8 cellular contexts compared by ENCODE assay signal in genomic region chr7:108569381-108570145, GRCh38. TPM values are rescaled to one million over a fixed set of nuclear protein-coding genes. Genes with fewer than 3 reads are reported as not detected.
A peak's percentile ranks its signal among the peaks of the same experiment; 100 is the strongest.
DNase-seq lines count a peak whose midpoint lies in the region; ATAC-seq, FAIRE-seq and TF ChIP-seq lines count a peak whose summit lies in the region.

TSS of gene DNAJB9 (plus strand) at chr7:108569874. CDS start at chr7:108571727, 1,853 bp downstream.
TSS of gene THAP5 (minus strand) at chr7:108569706. CDS start at chr7:108569569, 137 bp downstream.

- H3K27me3 ChIP-seq in WERI-Rb-1 (ENCODE audit: insufficient read depth, low read depth, severe bottlenecking), result no peaks in the 10 kb centered on the region
- no peaks in the 10 kb centered on the region for H3K27me3 ChIP-seq in bronchial epithelial cell (ENCODE audit: control insufficient read depth, insufficient read depth, low read length)
- H3K27me3 ChIP-seq in iPS-20b (ENCODE audit: insufficient read depth, low read length), result no peaks in the 10 kb centered on the region

- peak within 1 kb of the TSS; percentile 85 for H3K4me3 ChIP-seq in WERI-Rb-1 (ENCODE audit: low read depth, low read length)
- peak within 1 kb of the TSS; percentile 86 for H3K4me3 ChIP-seq in bronchial epithelial cell (ENCODE audit: low read depth, low read length)
- H3K4me3 ChIP-seq in iPS-20b (ENCODE audit: low read length), result peak within 1 kb of the TSS; percentile 94
- H3K4me3 ChIP-seq in skin epidermis, result peak within 1 kb of the TSS; percentile 60 to 97 (median 85)

- FAIRE-seq in bronchial epithelial cell (lab: Jason Lieb, UNC), result no peak

- peaks cover 15% of the 10 kb centered on the region for H3K4me1 ChIP-seq in iPS-20b (ENCODE audit: insufficient read depth, low read length)

- DNase-seq in ACHN (peak; percentile 100), NCI-H2227 (lab: John Stamatoyannopoulos, UW; ENCODE audit: unreplicated experiment) (peak; percentile 100), WERI-Rb-1 (peak; percentile 99), bronchial epithelial cell (ENCODE audit: low read depth) (peak; percentile 99)

- ATAC-seq in GM18873 (IDR thresholded peaks at IDR 0.05; ENCODE audit: low FRiP score, unreplicated experiment) (peak; percentile 97), HG03139 (IDR thresholded peaks at IDR 0.05; ENCODE audit: unreplicated experiment) (peak; percentile 95)

- peak within 1 kb of the TSS; percentile 97 for H3K9ac ChIP-seq in iPS-20b (ENCODE audit: low read depth, low read length)

- in situ Hi-C loops in ACHN (cut with HindIII; ENCODE audit: low pct_ligation_motif_present, low pct_unique_long_range_greater_than_20kb, low sequenced_read_pairs), result no loop called here

- H3K9me3 ChIP-seq in WERI-Rb-1 (ENCODE audit: severe bottlenecking) (no peaks in the 10 kb centered on the region), iPS-20b (ENCODE audit: insufficient read depth, low read depth, low read length) (no peaks in the 10 kb centered on the region)

- no peak for TF ChIP-seq CTCF in WERI-Rb-1 (IDR thresholded peaks at IDR 0.05; ENCODE audit: low read depth, low read length)
- TF ChIP-seq CTCF in bronchial epithelial cell (IDR thresholded peaks at IDR 0.05; ENCODE audit: insufficient read depth, low read length, severe bottlenecking), result peak; percentile 5

- peaks cover 26% of the 10 kb centered on the region for H3K36me3 ChIP-seq in WERI-Rb-1
- no peaks in the 10 kb centered on the region for H3K36me3 ChIP-seq in bronchial epithelial cell (ENCODE audit: control insufficient read depth, insufficient read depth, low read length)
- peaks cover 37% of the 10 kb centered on the region for H3K36me3 ChIP-seq in iPS-20b (ENCODE audit: insufficient read depth, low read depth, low read length)

- H3K27ac ChIP-seq in WERI-Rb-1 (peak within 1 kb of the TSS; percentile 95), iPS-20b (ENCODE audit: low read length) (peak within 1 kb of the TSS; percentile 78), skin epidermis (peak within 1 kb of the TSS; percentile 82 to 98 (median 94))

RNA-seq across cellular contexts. Expression of gene DNAJB9, which starts in this region (rescaled TPM):
- 85.0 and 142 TPM in 2 replicates for total RNA-seq in bronchial epithelial cell

RNA-seq across cellular contexts. Expression of gene THAP5, which starts in this region (rescaled TPM):
- total RNA-seq in bronchial epithelial cell, result 21.1 and 23.2 TPM in 2 replicates

Comparison
In these comparisons a context has a peak if more than half of its experiments do, and no peak if none do; other contexts are left out.
1. Peak in every context shown above with its lines: DNase-seq, ATAC-seq, H3K4me3 ChIP-seq and H3K27ac ChIP-seq.